In genomic region chr13:106348032-106348431, GRCh38 we compare ENCODE assay signal across 14 cellular contexts.
DNase-seq lines count a peak whose midpoint lies in the region; FAIRE-seq and TF ChIP-seq lines count a peak whose summit lies in the region.
"Had no signal": no experiment of that assay in that cellular context is flagged by ENCODE, and none has a peak within 500 bp of the region (broad histone marks: within the 10 kb centered on the region; RNA-seq: fewer than 3 reads in every experiment).

No MANE protein-coding gene starts in this region.

- intact Hi-C loops in left ventricle myocardium inferior (cut with micrococcal nuclease) (no loop called here), ovary (cut with DNase I) (no loop called here)

- H3K4me3 Mint-ChIP-seq in astrocyte (ENCODE audit: unreplicated experiment) = no peak overlapping the region
- H3K4me3 Mint-ChIP-seq: activated CD8-positive, alpha-beta memory T cell treated with anti-CD3 and anti-CD28 coated beads, Interleukin-2, amount 10 ng/mL, durations not matched to agents 7 days and 5 days; stimulated activated naive CD8-positive, alpha-beta T cell treated with anti-CD3 and anti-CD28 coated beads, Interleukin-15, Interleukin-2, amounts not matched to agents 100 ng/mL and 50 ng/mL, for 24 hours had no signal

- no peak for TF ChIP-seq EP300 in ovary (IDR thresholded peaks at IDR 0.05)

- DNase-seq in cardiac muscle cell (ENCODE audit: low read depth in 1 of 2, low spot score in 1 of 2) (peak; percentile 23 to 50), left ventricle myocardium inferior (no peak), astrocyte (ENCODE audit: low read depth) (peak; percentile 71), iPS DF 4.7 (ENCODE audit: extremely low read depth, low spot score) (peak; percentile 30), activated T-cell treated with anti-CD3 and anti-CD28 coated beads for 4 hours (no peak), GM10248 (ENCODE audit: extremely low spot score) (no peak), ovary (no peak), NCI-H187 treated with DMSO at 0.1 percent for 48 hours (lab: John Stamatoyannopoulos, UW) (no peak)
- DNase-seq: activated CD8-positive, alpha-beta memory T cell treated with anti-CD3 and anti-CD28 coated beads, Interleukin-2, amount 10 ng/mL, durations not matched to agents 7 days and 5 days; amniotic stem cell; mucosa of descending colon; NCI-H524 had no signal

- no peaks in the 10 kb centered on the region for H3K36me3 ChIP-seq in cardiac muscle cell
- no peaks in the 10 kb centered on the region for H3K36me3 ChIP-seq in left ventricle myocardium inferior
- H3K36me3 ChIP-seq in astrocyte (ENCODE audit: insufficient read depth, low read length) = no peaks in the 10 kb centered on the region
- H3K36me3 ChIP-seq in ovary = no peaks in the 10 kb centered on the region

- 70 to 82% (median 72%) methylated on average over 3 of the region's 3 CpGs for WGBS in ovary, 3 donors

- no peaks in the 10 kb centered on the region for H3K27me3 Mint-ChIP-seq in astrocyte (ENCODE audit: low read depth, unreplicated experiment)

- H3K9me3 ChIP-seq in cardiac muscle cell (ENCODE audit: low read depth) (no peaks in the 10 kb centered on the region), left ventricle myocardium inferior (replicated peaks) (no peaks in the 10 kb centered on the region), astrocyte (ENCODE audit: insufficient read depth, low read depth, low read length) (no peaks in the 10 kb centered on the region), ovary (no peaks in the 10 kb centered on the region)
- H3K9me3 ChIP-seq: mucosa of descending colon had no signal

- H3K27ac Mint-ChIP-seq in astrocyte (ENCODE audit: unreplicated experiment) = peak overlapping the region; percentile 89
- H3K27ac Mint-ChIP-seq: activated CD8-positive, alpha-beta memory T cell treated with anti-CD3 and anti-CD28 coated beads, Interleukin-2, amount 10 ng/mL, durations not matched to agents 7 days and 5 days; stimulated activated naive CD8-positive, alpha-beta T cell treated with anti-CD3 and anti-CD28 coated beads, Interleukin-15, Interleukin-2, amounts not matched to agents 100 ng/mL and 50 ng/mL, for 24 hours had no signal

- H3K4me1 ChIP-seq in cardiac muscle cell (ENCODE audit: low read depth) (peaks cover 17% of the 10 kb centered on the region), left ventricle myocardium inferior (peaks cover 12% of the 10 kb centered on the region), astrocyte (ENCODE audit: insufficient read depth, low read length) (peaks cover 28% of the 10 kb centered on the region), ovary (ENCODE audit: insufficient read depth) (no peaks in the 10 kb centered on the region)

- H3K27ac ChIP-seq in cardiac muscle cell (no peak overlapping the region), left ventricle myocardium inferior (replicated peaks) (no peak overlapping the region), astrocyte (ENCODE audit: low read depth, low read length) (peak overlapping the region; percentile 58), ovary (no peak overlapping the region)

- TF ChIP-seq POLR2A in ovary (IDR thresholded peaks at IDR 0.05) = no peak

- H3K9me3 Mint-ChIP-seq in astrocyte (ENCODE audit: unreplicated experiment) = peaks cover 5% of the 10 kb centered on the region
- H3K9me3 Mint-ChIP-seq: stimulated activated naive CD8-positive, alpha-beta T cell treated with anti-CD3 and anti-CD28 coated beads, Interleukin-15, Interleukin-2, amounts not matched to agents 100 ng/mL and 50 ng/mL, for 24 hours had no signal

- H3K36me3 Mint-ChIP-seq in astrocyte (ENCODE audit: low read depth, unreplicated experiment) = no peaks in the 10 kb centered on the region
- H3K36me3 Mint-ChIP-seq: activated CD8-positive, alpha-beta memory T cell treated with anti-CD3 and anti-CD28 coated beads, Interleukin-2, amount 10 ng/mL, durations not matched to agents 7 days and 5 days had no signal

- H3K4me3 ChIP-seq in cardiac muscle cell = no peak overlapping the region
- no peak overlapping the region for H3K4me3 ChIP-seq in left ventricle myocardium inferior
- no peak overlapping the region for H3K4me3 ChIP-seq in astrocyte (ENCODE audit: insufficient read depth, low read depth, low read length)
- H3K4me3 ChIP-seq in ovary = no peak overlapping the region
- H3K4me3 ChIP-seq: mucosa of descending colon had no signal

- H3K9ac ChIP-seq in astrocyte (ENCODE audit: low read length) = peak overlapping the region; percentile 72

- H3K4me2 ChIP-seq in astrocyte (ENCODE audit: low read length) = peak overlapping the region; percentile 90

- CTCF ChIA-PET in GM10248 (lab: Yijun Ruan, JAX) = interaction anchor here (1.7 kb wide), 1 partner anchor 9 kb away, joined by 5 read pairs; no protein-coding TSS in a partner anchor

- peaks cover 37% of the 10 kb centered on the region for H3K4me1 Mint-ChIP-seq in astrocyte (ENCODE audit: low read depth, unreplicated experiment)
- H3K4me1 Mint-ChIP-seq: activated CD8-positive, alpha-beta memory T cell treated with anti-CD3 and anti-CD28 coated beads, Interleukin-2, amount 10 ng/mL, durations not matched to agents 7 days and 5 days had no signal

- no peaks in the 10 kb centered on the region for H4K20me1 ChIP-seq in astrocyte (ENCODE audit: insufficient read depth, low read length)

- H3K27me3 ChIP-seq in cardiac muscle cell = peaks cover 9% of the 10 kb centered on the region
- peaks cover 73% of the 10 kb centered on the region for H3K27me3 ChIP-seq in left ventricle myocardium inferior (ENCODE audit: low read depth)
- no peaks in the 10 kb centered on the region for H3K27me3 ChIP-seq in astrocyte (ENCODE audit: insufficient read depth, low read length)
- no peaks in the 10 kb centered on the region for H3K27me3 ChIP-seq in ovary

- POLR2A ChIA-PET in GM10248 (lab: Yijun Ruan, JAX) = no interaction called here

- H2AFZ ChIP-seq in astrocyte (ENCODE audit: low read depth, low read length) = no peak overlapping the region

- peak; percentile 41 for FAIRE-seq in astrocyte (lab: Jason Lieb, UNC)
- FAIRE-seq: HepG2 had no signal

- H3K79me2 ChIP-seq in astrocyte (ENCODE audit: insufficient read depth, low read length) = no peaks in the 10 kb centered on the region

- TF ChIP-seq CTCF in cardiac muscle cell (IDR thresholded peaks at IDR 0.05; ENCODE audit: low read depth, low read length) (no peak), left ventricle myocardium inferior (IDR thresholded peaks at IDR 0.05; ENCODE audit: borderline replicate concordance) (no peak), astrocyte (IDR thresholded peaks at IDR 0.05; ENCODE audit: insufficient read depth, low read depth, low read length) (no peak), GM10248 (IDR thresholded peaks at IDR 0.05; ENCODE audit: control extremely low read depth, extremely low read depth, low read depth, missing control alignments) (no peak), ovary (IDR thresholded peaks at IDR 0.05) (no peak)

Comparison
In these comparisons a context has a peak if more than half of its experiments do, and no peak if none do; other contexts are left out.
1. DNase-seq: peak in cardiac muscle cell (2 of 2), astrocyte (single experiment) and iPS DF 4.7 (single experiment); none in left ventricle myocardium inferior (single experiment), activated T-cell treated with anti-CD3 and anti-CD28 coated beads for 4 hours (single experiment), GM10248 (single experiment), ovary (0 of 5) and NCI-H187 treated with DMSO at 0.1 percent for 48 hours (single experiment).